In genomic region chr19:34178276-34178614, GRCh38 we compare ENCODE assay signal across 12 cellular contexts. TPM values are rescaled to one million over a fixed set of nuclear protein-coding genes. Genes with fewer than 3 reads are reported as not detected.
DNase-seq lines count a peak whose midpoint lies in the region; ATAC-seq, FAIRE-seq and TF ChIP-seq lines count a peak whose summit lies in the region.
"Had no signal": no experiment of that assay in that cellular context is flagged by ENCODE, and none has a peak within 500 bp of the region (broad histone marks: within the 10 kb centered on the region; RNA-seq: fewer than 3 reads in every experiment).

No MANE protein-coding gene starts in this region.

- no peak overlapping the region for H3K27ac ChIP-seq in small intestine (ENCODE audit: low read depth in 1 of 2, low read length in 1 of 2)

- H3K9me3 Mint-ChIP-seq in progenitor cell of endocrine pancreas (ENCODE audit: low read depth), result no peaks in the 10 kb centered on the region

- H3K27me3 ChIP-seq in Loucy (ENCODE audit: insufficient read depth, low read length, poor library complexity, severe bottlenecking) (no peaks in the 10 kb centered on the region), small intestine (ENCODE audit: control insufficient read depth in 2 of 2, insufficient read depth in 2 of 2, low read length in 2 of 2) (no peaks in the 10 kb centered on the region)
- H3K27me3 ChIP-seq: foreskin keratinocyte had no signal

- H3K9me3 ChIP-seq in Loucy (ENCODE audit: insufficient read depth, low read depth, low read length) (no peaks in the 10 kb centered on the region), small intestine (ENCODE audit: control insufficient read depth, low read depth) (no peaks in the 10 kb centered on the region)

- H4K20me1 ChIP-seq in Loucy (ENCODE audit: insufficient read depth, low read length, poor library complexity, severe bottlenecking), result peaks cover 98% of the 10 kb centered on the region

- no peaks in the 10 kb centered on the region for H3K27me3 Mint-ChIP-seq in progenitor cell of endocrine pancreas

- H3K4me3 ChIP-seq in Loucy (ENCODE audit: low read length, poor library complexity, severe bottlenecking), result peak overlapping the region; percentile 90
- no peak overlapping the region for H3K4me3 ChIP-seq in small intestine (ENCODE audit: low read depth in 1 of 2, low read length in 2 of 2)

- H3K9ac ChIP-seq in Loucy (ENCODE audit: low read depth, low read length, poor library complexity, severe bottlenecking), result peak overlapping the region; percentile 98

- no peaks in the 10 kb centered on the region for H3F3A ChIP-seq in Loucy (ENCODE audit: low read depth)

- H3K4me1 Mint-ChIP-seq in progenitor cell of endocrine pancreas (ENCODE audit: low read depth), result peaks cover 57% of the 10 kb centered on the region

- TF ChIP-seq CTCF in Loucy (conservative IDR thresholded peaks at IDR 0.05; ENCODE audit: low read length) (no peak), progenitor cell of endocrine pancreas (IDR thresholded peaks at IDR 0.05; ENCODE audit: unreplicated experiment) (no peak)

- peaks cover 4% of the 10 kb centered on the region for H3K36me3 Mint-ChIP-seq in progenitor cell of endocrine pancreas (ENCODE audit: insufficient read depth)

- H3K36me3 ChIP-seq in Loucy (ENCODE audit: insufficient read depth, low read length) (peaks cover 10% of the 10 kb centered on the region), small intestine (ENCODE audit: control insufficient read depth in 2 of 2, insufficient read depth in 2 of 2, low read length in 2 of 2) (peaks cover 0 to 1% of the 10 kb centered on the region in 2 donors)

- H3K27ac Mint-ChIP-seq in progenitor cell of endocrine pancreas, result peak overlapping the region; percentile 6

- no peak for DNase-seq in activated CD4-positive, CD25-positive, alpha-beta regulatory T cell (lab: John Stamatoyannopoulos, UW)
- peak; percentile 15 for DNase-seq in central memory CD4-positive, alpha-beta T cell
- no peak for DNase-seq in progenitor cell of endocrine pancreas (ENCODE audit: low spot score, unreplicated experiment)
- DNase-seq in small intestine, result no peak
- no peak for DNase-seq in NCI-H446 (lab: John Stamatoyannopoulos, UW)
- DNase-seq: 8988T; DMS79 treated with DMSO at 0.1 percent for 48 hours; stimulated activated naive CD4-positive, alpha-beta T cell treated with Interleukin-2 at 50 U/mL for 16 hours had no signal

- H2AFZ ChIP-seq in Loucy (ENCODE audit: low read length), result no peak overlapping the region

- peak overlapping the region; percentile 97 for H3K4me2 ChIP-seq in Loucy (ENCODE audit: low read depth, low read length, poor library complexity, severe bottlenecking)

- ATAC-seq in activated CD4-positive, CD25-positive, alpha-beta regulatory T cell treated with anti-CD3 and anti-CD28 coated beads, Interleukin-2, amount 50 U/mL, for 24 hours, result peak; percentile 78 to 80
- ATAC-seq in HG03460 (IDR thresholded peaks at IDR 0.05; ENCODE audit: unreplicated experiment), result no peak
- ATAC-seq: foreskin keratinocyte had no signal

- no peak overlapping the region for H3K4me3 Mint-ChIP-seq in progenitor cell of endocrine pancreas (ENCODE audit: low read depth)

- H3K4me1 ChIP-seq in Loucy (ENCODE audit: insufficient read depth, low read length, poor library complexity, severe bottlenecking) (peaks cover 60% of the 10 kb centered on the region), small intestine (ENCODE audit: control insufficient read depth in 2 of 2, insufficient read depth in 1 of 2, low read depth in 1 of 2, low read length in 1 of 2) (peaks cover 11 to 16% of the 10 kb centered on the region in 2 donors)

- peaks cover 100% of the 10 kb centered on the region for H3K79me2 ChIP-seq in Loucy (ENCODE audit: insufficient read depth, low read length)

- WGBS in small intestine, 3 donors, result 15 to 37% (median 19%) methylated on average over 2 of the region's 2 CpGs

- H3K9me2 ChIP-seq in Loucy (replicated peaks; ENCODE audit: low read depth, low read length), result no peaks in the 10 kb centered on the region

- FAIRE-seq in small intestine (lab: Jason Lieb, UNC), result no peak

RNA-seq across cellular contexts. Expression of gene LSM14A, which starts 5.9 kb away (rescaled TPM):
- 120 and 133 TPM in 2 replicates for total RNA-seq in progenitor cell of endocrine pancreas
- 10 to 100 TPM; 53.0 to 82.0 (median 64.0) TPM for polyA plus RNA-seq in small intestine
